1 cellular context compared by ENCODE assay signal in the genomic region with DNA sequence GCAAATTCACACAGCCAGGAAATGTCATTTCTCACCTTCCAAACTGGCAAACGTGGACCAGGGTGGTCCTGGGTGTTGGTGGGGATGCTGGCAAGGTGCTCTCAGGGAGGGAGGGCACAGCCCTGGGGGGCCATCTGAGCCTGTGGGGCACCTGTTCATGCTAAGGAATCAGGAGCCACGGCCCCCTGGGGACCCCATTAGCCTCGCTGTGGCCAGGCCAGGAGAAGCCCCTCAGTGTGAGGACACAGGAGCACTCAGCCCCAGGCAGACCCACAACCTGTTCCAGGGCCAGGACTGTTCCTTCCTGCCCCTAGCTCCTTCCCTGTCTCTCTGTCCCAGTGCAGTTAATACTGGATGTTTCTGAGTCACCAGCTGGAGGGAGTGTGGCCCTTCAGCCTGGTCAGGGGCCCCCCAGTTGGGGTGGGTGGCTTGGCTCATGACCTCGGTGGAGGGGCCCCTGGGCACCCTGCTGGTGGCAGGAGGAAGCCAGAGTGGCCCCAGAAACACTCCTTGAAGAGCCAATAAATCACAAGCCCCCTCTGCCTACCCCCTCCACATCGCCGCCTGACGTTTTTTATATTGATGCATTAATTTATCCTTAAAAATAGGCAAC.
TF ChIP-seq lines count a peak whose summit lies in the region.

No MANE protein-coding gene starts in this region.

TF ChIP-seq in neural cell, 6 proteins besides CTCF, POLR2A, EP300 and RAD21 (continued from another document):
- TF ChIP-seq, protein P1, sequence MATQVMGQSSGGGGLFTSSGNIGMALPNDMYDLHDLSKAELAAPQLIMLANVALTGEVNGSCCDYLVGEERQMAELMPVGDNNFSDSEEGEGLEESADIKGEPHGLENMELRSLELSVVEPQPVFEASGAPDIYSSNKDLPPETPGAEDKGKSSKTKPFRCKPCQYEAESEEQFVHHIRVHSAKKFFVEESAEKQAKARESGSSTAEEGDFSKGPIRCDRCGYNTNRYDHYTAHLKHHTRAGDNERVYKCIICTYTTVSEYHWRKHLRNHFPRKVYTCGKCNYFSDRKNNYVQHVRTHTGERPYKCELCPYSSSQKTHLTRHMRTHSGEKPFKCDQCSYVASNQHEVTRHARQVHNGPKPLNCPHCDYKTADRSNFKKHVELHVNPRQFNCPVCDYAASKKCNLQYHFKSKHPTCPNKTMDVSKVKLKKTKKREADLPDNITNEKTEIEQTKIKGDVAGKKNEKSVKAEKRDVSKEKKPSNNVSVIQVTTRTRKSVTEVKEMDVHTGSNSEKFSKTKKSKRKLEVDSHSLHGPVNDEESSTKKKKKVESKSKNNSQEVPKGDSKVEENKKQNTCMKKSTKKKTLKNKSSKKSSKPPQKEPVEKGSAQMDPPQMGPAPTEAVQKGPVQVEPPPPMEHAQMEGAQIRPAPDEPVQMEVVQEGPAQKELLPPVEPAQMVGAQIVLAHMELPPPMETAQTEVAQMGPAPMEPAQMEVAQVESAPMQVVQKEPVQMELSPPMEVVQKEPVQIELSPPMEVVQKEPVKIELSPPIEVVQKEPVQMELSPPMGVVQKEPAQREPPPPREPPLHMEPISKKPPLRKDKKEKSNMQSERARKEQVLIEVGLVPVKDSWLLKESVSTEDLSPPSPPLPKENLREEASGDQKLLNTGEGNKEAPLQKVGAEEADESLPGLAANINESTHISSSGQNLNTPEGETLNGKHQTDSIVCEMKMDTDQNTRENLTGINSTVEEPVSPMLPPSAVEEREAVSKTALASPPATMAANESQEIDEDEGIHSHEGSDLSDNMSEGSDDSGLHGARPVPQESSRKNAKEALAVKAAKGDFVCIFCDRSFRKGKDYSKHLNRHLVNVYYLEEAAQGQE (IDR thresholded peaks at IDR 0.05; ENCODE audit: borderline replicate concordance) = no peak
- no peak for TF ChIP-seq SMC3 (conservative IDR thresholded peaks at IDR 0.05; ENCODE audit: poor library complexity)
- no peak for TF ChIP-seq EZH2 (IDR thresholded peaks at IDR 0.05; ENCODE audit: borderline replicate concordance, insufficient read depth, low read length, poor library complexity, severe bottlenecking)
